In the genomic region with DNA sequence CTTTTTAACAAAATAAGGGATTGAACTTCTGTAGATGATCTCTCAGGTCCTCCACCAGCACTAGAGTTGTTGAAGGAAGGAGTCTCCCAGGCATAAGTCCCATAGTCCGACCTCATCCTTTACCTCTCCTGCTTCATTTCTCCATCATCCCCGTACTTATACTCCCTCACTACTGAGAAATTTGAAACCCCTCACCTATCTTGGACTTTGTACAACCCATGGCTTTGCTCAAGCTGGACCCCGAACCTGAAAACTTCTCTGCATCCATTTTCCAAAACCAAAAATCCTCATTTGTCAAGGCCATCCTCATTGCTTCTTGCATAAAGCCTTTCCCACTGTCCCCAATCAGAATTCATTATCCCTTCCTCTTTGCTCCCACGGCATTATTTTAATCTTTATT, we compare ENCODE assay signal across 8 cellular contexts. TPM values are rescaled to one million over a fixed set of nuclear protein-coding genes. Genes with fewer than 3 reads are reported as not detected.
DNase-seq lines count a peak whose midpoint lies in the region; ATAC-seq and TF ChIP-seq lines count a peak whose summit lies in the region.

No MANE protein-coding gene starts in this region.

- H3K9me3 ChIP-seq in WERI-Rb-1 (ENCODE audit: severe bottlenecking) (no peaks in the 10 kb centered on the region), gastroesophageal sphincter (no peaks in the 10 kb centered on the region)

- H3K27me3 ChIP-seq in H7 (ENCODE audit: control insufficient read depth, insufficient read depth, low read length) = peaks cover 1% of the 10 kb centered on the region; the same call in 1 of the 2 replicates
- H3K27me3 ChIP-seq in WERI-Rb-1 (ENCODE audit: insufficient read depth, low read depth, severe bottlenecking) = no peaks in the 10 kb centered on the region
- H3K27me3 ChIP-seq in gastroesophageal sphincter = no peaks in the 10 kb centered on the region

- no peak for TF ChIP-seq POLR2A in gastroesophageal sphincter (IDR thresholded peaks at IDR 0.05)

- no peak overlapping the region; the same call in 1 of the 2 replicates for H3K27ac ChIP-seq in WERI-Rb-1
- peak overlapping the region; percentile 43 to 98 (median 93) for H3K27ac ChIP-seq in gastroesophageal sphincter
- H3K27ac ChIP-seq in skin epidermis = peak overlapping the region in 16 of 21 experiments; percentile 78 to 97 (median 89)

- no peak for ATAC-seq in gastroesophageal sphincter
- ATAC-seq in HG03139 (IDR thresholded peaks at IDR 0.05; ENCODE audit: unreplicated experiment) = no peak
- no peak for ATAC-seq in GM19463 (IDR thresholded peaks at IDR 0.05; ENCODE audit: unreplicated experiment)

- WGBS in gastroesophageal sphincter (ENCODE audit: low coverage in 1 of 2), 2 donors = 58 to 72% methylated on average over 2 to 4 of the region's 4 CpGs

- H3K4me3 ChIP-seq in H7 (ENCODE audit: insufficient read depth, low read depth, low read length) (peak overlapping the region; percentile 73), WERI-Rb-1 (ENCODE audit: low read depth, low read length) (peak overlapping the region; percentile 78), gastroesophageal sphincter (peak overlapping the region; percentile 40 to 69), skin epidermis (peak overlapping the region; percentile 50 to 73 (median 65))

- DNase-seq in H7 (no peak), WERI-Rb-1 (no peak), D341Med (ENCODE audit: low spot score) (no peak), putamen (ENCODE audit: low spot score) (no peak)

- H3K4me1 ChIP-seq in gastroesophageal sphincter = peaks cover 0 to 20% (median 4%) of the 10 kb centered on the region in 3 donors

- H3K36me3 ChIP-seq in H7 (replicated peaks; ENCODE audit: control insufficient read depth, insufficient read depth, low read length) (no peaks in the 10 kb centered on the region), WERI-Rb-1 (peaks cover 17% of the 10 kb centered on the region), gastroesophageal sphincter (peaks cover 0 to 23% of the 10 kb centered on the region in 2 donors)

- no peak for TF ChIP-seq CTCF in WERI-Rb-1 (IDR thresholded peaks at IDR 0.05; ENCODE audit: low read depth, low read length)
- no peak for TF ChIP-seq CTCF in gastroesophageal sphincter (IDR thresholded peaks at IDR 0.05)

- TF ChIP-seq EP300 in gastroesophageal sphincter (IDR thresholded peaks at IDR 0.05) = no peak

RNA-seq across cellular contexts. Expression of a gene that starts 0.5 kb away (rescaled TPM):
- 22.0 and 22.7 TPM in 2 replicates for total RNA-seq in H7 (2014; rRNA removed; shearing (Covaris generic))
- total RNA-seq in gastroesophageal sphincter = 10 to 100 TPM; 12.8 to 25.5 (median 17.4) TPM

RNA-seq across cellular contexts. Expression of a gene that starts 8.7 kb away (rescaled TPM):
- total RNA-seq in H7 (2014; rRNA removed; shearing (Covaris generic)) = not detected in 2 replicates
- 1 to 10 TPM in 1 of 4 donors, under 1 TPM in 2, not detected in 1; 0.23 to 1.1 (median 0.27) TPM for total RNA-seq in gastroesophageal sphincter

RNA-seq across cellular contexts. Expression of a gene that starts 15.6 kb away (rescaled TPM):
- 27.7 and 33.2 TPM in 2 replicates for total RNA-seq in H7 (2014; rRNA removed; shearing (Covaris generic))
- total RNA-seq in gastroesophageal sphincter = 10 to 100 TPM; 50.6 to 82.0 (median 66.0) TPM

RNA-seq across cellular contexts. Expression of a gene that starts 17.0 kb away (rescaled TPM):
- 60.2 and 64.5 TPM in 2 replicates for total RNA-seq in H7 (2014; rRNA removed; shearing (Covaris generic))
- total RNA-seq in gastroesophageal sphincter = 10 to 100 TPM; 49.8 to 63.7 (median 57.6) TPM

RNA-seq across cellular contexts. Expression of a gene that starts 45.5 kb away (rescaled TPM):
- total RNA-seq in H7 (2014; rRNA removed; shearing (Covaris generic)) = 25.3 and 29.9 TPM in 2 replicates
- 10 to 100 TPM; 34.7 to 44.5 (median 37.6) TPM for total RNA-seq in gastroesophageal sphincter
